ENCODE assay signal across 8 cellular contexts in genomic region chr7:151028131-151028947, GRCh38. TPM values are rescaled to one million over a fixed set of nuclear protein-coding genes. Genes with fewer than 3 reads are reported as not detected.
A peak's percentile ranks its signal among the peaks of the same experiment; 100 is the strongest.
DNase-seq lines count a peak whose midpoint lies in the region; ATAC-seq, FAIRE-seq and TF ChIP-seq lines count a peak whose summit lies in the region.

ABCB8 (plus strand) TSS chr7:151028450; CDS start chr7:151028516, 66 bp downstream.

- no peak within 1 kb of the TSS for H4K91ac ChIP-seq in H1 (replicated peaks; ENCODE audit: insufficient read length, low read length)
- no peak within 1 kb of the TSS for H4K91ac ChIP-seq in mesenchymal stem cell (ENCODE audit: low read length)

- H4K5ac ChIP-seq in H1 (ENCODE audit: insufficient read length, low read depth, low read length), result no peak within 1 kb of the TSS

- TF ChIP-seq POLR2A in H1 (IDR thresholded peaks at IDR 0.05; ENCODE audit: control extremely low read depth in 1 of 2, low read depth in 2 of 2, low read length in 2 of 2), result no peak

- H3K79me1 ChIP-seq in H1 (ENCODE audit: low read depth, low read length) (no peaks in the 10 kb centered on the region; the same call in 1 of the 2 replicates), mesenchymal stem cell (replicated peaks; ENCODE audit: low read length, poor library complexity, severe bottlenecking) (peaks cover 14% of the 10 kb centered on the region)

- H3K9ac ChIP-seq in HUES48 (ENCODE audit: low read depth, low read length) (no peak within 1 kb of the TSS; the same call in 1 of the 2 replicates), NT2/D1 (ENCODE audit: insufficient read length, low read depth) (peak within 1 kb of the TSS; percentile 75), H1 (replicated peaks in 1 of 4; ENCODE audit: extremely low read depth in 1 of 4, low read depth in 3 of 4, low read length in 3 of 4) (peak within 1 kb of the TSS in 3 of 4 experiments; percentile 12 to 45 (median 32); a peak in 4 of 7 replicates), mesenchymal stem cell (ENCODE audit: low read length) (peak within 1 kb of the TSS; percentile 92)

- peak; percentile 93 for ATAC-seq in GM21390 (IDR thresholded peaks at IDR 0.05; ENCODE audit: unreplicated experiment)
- ATAC-seq in activated CD8-positive, alpha-beta memory T cell treated with anti-CD3 and anti-CD28 coated beads, Interleukin-2, amount 10 ng/mL, durations not matched to agents 7 days and 5 days, result peak; percentile 97

- H3K4me3 Mint-ChIP-seq in activated CD8-positive, alpha-beta memory T cell treated with anti-CD3 and anti-CD28 coated beads, Interleukin-2, amount 10 ng/mL, durations not matched to agents 7 days and 5 days, result peak within 1 kb of the TSS; percentile 88

- H3K79me2 ChIP-seq in H1 (ENCODE audit: control insufficient read depth in 1 of 2, insufficient read depth in 2 of 2, low read length in 2 of 2), result no peaks in the 10 kb centered on the region

- H3K4me1 Mint-ChIP-seq in activated CD8-positive, alpha-beta memory T cell treated with anti-CD3 and anti-CD28 coated beads, Interleukin-2, amount 10 ng/mL, durations not matched to agents 7 days and 5 days, result peaks cover 20% of the 10 kb centered on the region

- H2BK5ac ChIP-seq in H1 (ENCODE audit: low read depth, low read length) (no peak within 1 kb of the TSS), mesenchymal stem cell (ENCODE audit: low read depth, low read length, poor library complexity, severe bottlenecking) (no peak within 1 kb of the TSS)

- peak within 1 kb of the TSS; percentile 78 for H3K56ac ChIP-seq in H1 (replicated peaks; ENCODE audit: insufficient read length, low read depth, low read length)

- H3K27me3 Mint-ChIP-seq in activated CD8-positive, alpha-beta memory T cell treated with anti-CD3 and anti-CD28 coated beads, Interleukin-2, amount 10 ng/mL, durations not matched to agents 7 days and 5 days, result no peaks in the 10 kb centered on the region

- no peaks in the 10 kb centered on the region for H3K27me3 ChIP-seq in HUES48 (ENCODE audit: control insufficient read depth, insufficient read depth, low read length)
- H3K27me3 ChIP-seq in NT2/D1 (ENCODE audit: insufficient read depth, insufficient read length), result no peaks in the 10 kb centered on the region
- H3K27me3 ChIP-seq in H1 (replicated peaks in 1 of 4; ENCODE audit: control insufficient read depth in 3 of 4, extremely low read depth in 1 of 4, insufficient read depth in 3 of 4, low read length in 3 of 4), result peaks cover 0 to 4% (median 0%) of the 10 kb centered on the region in 4 experiments; a peak in 2 of 7 replicates
- H3K27me3 ChIP-seq in mesenchymal stem cell (ENCODE audit: control insufficient read depth in 1 of 2, insufficient read depth in 1 of 2, low read length in 2 of 2), result peaks cover under 1 to 11% of the 10 kb centered on the region in 2 experiments

- H3K4me3 ChIP-seq in HUES48 (ENCODE audit: low read depth, low read length) (peak within 1 kb of the TSS; percentile 92), NT2/D1 (ENCODE audit: insufficient read length, low read depth) (peak within 1 kb of the TSS; percentile 84), H1 (ENCODE audit: extremely low read depth in 1 of 4, insufficient read depth in 2 of 4, low read depth in 3 of 4, low read length in 4 of 4) (peak within 1 kb of the TSS; percentile 66 to 97 (median 80)), mesenchymal stem cell (ENCODE audit: insufficient read depth in 1 of 2, low read depth in 1 of 2, low read length in 2 of 2) (peak within 1 kb of the TSS; percentile 65 to 92)

- H2BK15ac ChIP-seq in H1 (ENCODE audit: low read length), result no peak within 1 kb of the TSS; the same call in 1 of the 2 replicates
- H2BK15ac ChIP-seq in mesenchymal stem cell (ENCODE audit: low read depth, poor library complexity, severe bottlenecking), result no peak within 1 kb of the TSS

- peaks cover 6% of the 10 kb centered on the region for H3K4me1 ChIP-seq in HUES48 (ENCODE audit: control insufficient read depth, insufficient read depth, low read length)
- H3K4me1 ChIP-seq in NT2/D1 (ENCODE audit: insufficient read depth, insufficient read length), result peaks cover 12% of the 10 kb centered on the region
- H3K4me1 ChIP-seq in H1 (replicated peaks in 1 of 4; ENCODE audit: control insufficient read depth in 3 of 4, insufficient read depth in 4 of 4, low read length in 3 of 4), result peaks cover 0 to 4% (median 2%) of the 10 kb centered on the region in 4 experiments; a peak in 2 of 7 replicates
- H3K4me1 ChIP-seq in mesenchymal stem cell (ENCODE audit: control insufficient read depth, insufficient read depth, low read depth, low read length), result peaks cover 6% of the 10 kb centered on the region

- peak; percentile 97 for DNase-seq in D341Med (ENCODE audit: low spot score)
- DNase-seq in NT2/D1 (ENCODE audit: low read depth, low spot score), result peak; percentile 98
- peak; percentile 99 for DNase-seq in activated CD8-positive, alpha-beta memory T cell treated with anti-CD3 and anti-CD28 coated beads, Interleukin-2, amount 10 ng/mL, durations not matched to agents 7 days and 5 days
- DNase-seq in H1 (ENCODE audit: low read depth in 1 of 2, low spot score in 2 of 2), result peak; percentile 99
- DNase-seq in mesenchymal stem cell, result peak; percentile 99
- peak; percentile 94 for DNase-seq in stimulated activated CD8-positive, alpha-beta memory T cell treated with anti-CD3 and anti-CD28 coated beads, Interleukin-12 subunit alpha, Interleukin-12 subunit beta, amount 100 ng/mL, for 4 hours (ENCODE audit: low read depth)

- FAIRE-seq in H1 (lab: Jason Lieb, UNC), result peak; percentile 57

- no peak within 1 kb of the TSS for H3K14ac ChIP-seq in H1 (ENCODE audit: insufficient read length)
- no peak within 1 kb of the TSS for H3K14ac ChIP-seq in mesenchymal stem cell (ENCODE audit: low read length in 2 of 2)

- H3K36me3 Mint-ChIP-seq in activated CD8-positive, alpha-beta memory T cell treated with anti-CD3 and anti-CD28 coated beads, Interleukin-2, amount 10 ng/mL, durations not matched to agents 7 days and 5 days, result no peaks in the 10 kb centered on the region

- H3K4ac ChIP-seq in H1 (replicated peaks; ENCODE audit: insufficient read length, low read depth, low read length) (no peak within 1 kb of the TSS), mesenchymal stem cell (ENCODE audit: low read depth in 1 of 2, low read length in 2 of 2) (peak within 1 kb of the TSS in 1 of 2 experiments; percentile 54)

- H3K27ac ChIP-seq in HUES48 (ENCODE audit: low read depth, low read length) (peak within 1 kb of the TSS; percentile 82), H1 (ENCODE audit: low read depth, low read length) (peak within 1 kb of the TSS; percentile 15; the same call in 1 of the 2 replicates), mesenchymal stem cell (ENCODE audit: low read length, poor library complexity, severe bottlenecking) (peak within 1 kb of the TSS; percentile 48)

- peak; percentile 21 to 51; a peak in 3 of 4 replicates for TF ChIP-seq RAD21 in H1 (IDR thresholded peaks at IDR 0.05 in 1 of 2, conservative IDR thresholded peaks at IDR 0.05 in 1 of 2; ENCODE audit: low read depth in 2 of 2, low read length in 2 of 2)

- TF ChIP-seq CTCF in H1 (IDR thresholded peaks at IDR 0.05; ENCODE audit: control extremely low read depth in 1 of 3, insufficient read depth in 1 of 3, low read depth in 1 of 3, low read length in 3 of 3), result peak; percentile 23 to 43 (median 30)

- H3K9me3 Mint-ChIP-seq in activated CD8-positive, alpha-beta memory T cell treated with anti-CD3 and anti-CD28 coated beads, Interleukin-2, amount 10 ng/mL, durations not matched to agents 7 days and 5 days (ENCODE audit: low read depth), result no peaks in the 10 kb centered on the region

- H3K23ac ChIP-seq in H1 (ENCODE audit: insufficient read length), result no peak within 1 kb of the TSS
- H3K23ac ChIP-seq in mesenchymal stem cell (ENCODE audit: low read length in 2 of 2), result no peak within 1 kb of the TSS

- peaks cover 0 to 2% of the 10 kb centered on the region in 2 experiments for H4K20me1 ChIP-seq in H1 (replicated peaks in 1 of 2; ENCODE audit: control insufficient read depth in 1 of 2, insufficient read depth in 2 of 2, low read length in 2 of 2)

- no peak within 1 kb of the TSS for H2BK120ac ChIP-seq in H1 (replicated peaks; ENCODE audit: low read depth, low read length)
- H2BK120ac ChIP-seq in mesenchymal stem cell (ENCODE audit: low read depth, low read length), result no peak within 1 kb of the TSS

- peak within 1 kb of the TSS; percentile 7; the same call in 1 of the 2 replicates for H4K8ac ChIP-seq in H1 (ENCODE audit: extremely low read depth, insufficient read depth, low read length)
- H4K8ac ChIP-seq in mesenchymal stem cell (ENCODE audit: low read length), result peak within 1 kb of the TSS; percentile 80

- POLR2A ChIA-PET in H1 (lab: Charles Lee; ENCODE audit: partially characterized antibody), result interaction anchor here (0.6 to 3.2 kb wide), 12 partner anchors 10 to 1962 kb away, joined by 3 to 18 read pairs (median 4); partner anchors contain the start of gene CDK5

- no peaks in the 10 kb centered on the region for H3K9me3 ChIP-seq in HUES48 (ENCODE audit: control insufficient read depth, insufficient read depth, low read length)
- H3K9me3 ChIP-seq in NT2/D1 (ENCODE audit: insufficient read depth, low read length), result no peaks in the 10 kb centered on the region
- H3K9me3 ChIP-seq in H1 (ENCODE audit: insufficient read depth in 2 of 2, low read depth in 1 of 2, low read length in 1 of 2), result no peaks in the 10 kb centered on the region
- no peaks in the 10 kb centered on the region for H3K9me3 ChIP-seq in mesenchymal stem cell (ENCODE audit: control insufficient read depth, low read length)

- H2AK5ac ChIP-seq in H1 (ENCODE audit: low read depth, low read length) (0 out of 2 replicates have a peak within 1 kb of the TSS, but pooled peaks have one; percentile 39), mesenchymal stem cell (ENCODE audit: low read length, severe bottlenecking) (no peak within 1 kb of the TSS)

- WGBS in H1 (ENCODE audit: extremely low coverage in 1 of 2, insufficient coverage in 1 of 2, insufficient read length in 1 of 2, insufficient replicate concordance in 2 of 2, low coverage in 1 of 2, low lambda C conversion rate in 2 of 2, missing lambda C conversion rate in 1 of 2), 2 experiments, result 2% methylated on average over 51 of the region's 53 CpGs; no CpG with 5 or more reads in 1 of the 2 experiments
- 2% methylated on average over 53 of the region's 53 CpGs for WGBS in mesenchymal stem cell

- CTCF ChIA-PET in activated CD8-positive, alpha-beta memory T cell treated with anti-CD3 and anti-CD28 coated beads, Interleukin-2, amount 10 ng/mL, durations not matched to agents 7 days and 5 days (lab: Charles Lee), result interaction anchor here (0.8 to 7.2 kb wide), 21 partner anchors 10 to 708 kb away, joined by 3 to 66 read pairs (median 4); partner anchors contain the start of genes CDK5, CHPF2, FASTK and TMUB1
- CTCF ChIA-PET in H1 (lab: Charles Lee; ENCODE audit: partially characterized antibody), result interaction anchor here (0.7 to 2.7 kb wide), 17 partner anchors 9 to 83 kb away, joined by 3 to 24 read pairs (median 3); partner anchors contain the start of gene CDK5

- H3K18ac ChIP-seq in H1 (ENCODE audit: extremely low read depth, low read length), result peak within 1 kb of the TSS; percentile 75; the same call in 1 of the 2 replicates
- peak within 1 kb of the TSS; percentile 35 to 90 for H3K18ac ChIP-seq in mesenchymal stem cell (ENCODE audit: low read depth in 1 of 2, low read length in 2 of 2)

- TF ChIP-seq EP300 in H1 (IDR thresholded peaks at IDR 0.05; ENCODE audit: borderline replicate concordance in 1 of 2, low read depth in 2 of 2, low read length in 2 of 2), result no peak

- peak within 1 kb of the TSS; percentile 71; the same call in 1 of the 2 replicates for H2AFZ ChIP-seq in H1 (ENCODE audit: low read length)
- H2AFZ ChIP-seq in mesenchymal stem cell (ENCODE audit: low read depth, low read length), result peak within 1 kb of the TSS; percentile 91

- peak within 1 kb of the TSS; percentile 95 for H3K27ac Mint-ChIP-seq in activated CD8-positive, alpha-beta memory T cell treated with anti-CD3 and anti-CD28 coated beads, Interleukin-2, amount 10 ng/mL, durations not matched to agents 7 days and 5 days

- H2BK12ac ChIP-seq in H1 (ENCODE audit: low read depth, low read length) (peak within 1 kb of the TSS; percentile 50; the same call in 1 of the 2 replicates), mesenchymal stem cell (ENCODE audit: low read length in 2 of 2) (peak within 1 kb of the TSS; percentile 56 to 67)

- H2BK20ac ChIP-seq in H1 (ENCODE audit: low read length), result no peak within 1 kb of the TSS

- H3K36me3 ChIP-seq in HUES48 (ENCODE audit: control insufficient read depth, insufficient read depth, low read length) (no peaks in the 10 kb centered on the region), NT2/D1 (ENCODE audit: insufficient read depth, insufficient read length, low read length) (peaks cover 25% of the 10 kb centered on the region), H1 (ENCODE audit: control insufficient read depth in 2 of 4, insufficient read depth in 4 of 4, low read length in 3 of 4) (no peaks in the 10 kb centered on the region), mesenchymal stem cell (ENCODE audit: control insufficient read depth in 1 of 2, insufficient read depth in 2 of 2, low read depth in 1 of 2, low read length in 2 of 2) (peaks cover 2 to 13% of the 10 kb centered on the region in 2 experiments)

- H3K4me2 ChIP-seq in H1 (ENCODE audit: insufficient read depth in 1 of 2, low read depth in 2 of 2, low read length in 2 of 2), result peak within 1 kb of the TSS; percentile 75 to 90
- peak within 1 kb of the TSS; percentile 86 for H3K4me2 ChIP-seq in mesenchymal stem cell (ENCODE audit: low read length, poor library complexity, severe bottlenecking)

- H3K23me2 ChIP-seq in H1 (ENCODE audit: low read depth, low read length), result peaks cover 3% of the 10 kb centered on the region; the same call in 1 of the 2 replicates

RNA-seq across cellular contexts. Expression of gene ABCB8, which starts in this region (rescaled TPM):
- 10 to 100 TPM; 50.3 to 52.4 TPM for total RNA-seq in activated CD8-positive, alpha-beta memory T cell treated with anti-CD3 and anti-CD28 coated beads, Interleukin-2, amount 10 ng/mL, durations not matched to agents 7 days and 5 days
- total RNA-seq in H1 (2021; fragmentation: NEBNext Ultra II Directional; extraction: Animal tissue kit (Norgen Biotek cat#: 25700)), result 22.2 and 27.0 TPM in 2 replicates
- polyA plus RNA-seq in H1 (2011; rRNA removed), result 17.7 and 26.0 TPM in 2 replicates
- polyA plus RNA-seq in H1 (2011; cell fraction: cytosol; rRNA removed), result 16.7 TPM
- polyA plus RNA-seq in H1 (2011; cell fraction: nucleus; rRNA removed), result 52.2 TPM
- polyA plus RNA-seq in H1 (2012, experiment 1 of 2), result 14.8 to 21.8 TPM (median 19.6 TPM) in 4 replicates
- 15.8 TPM for polyA plus RNA-seq in H1 (2012, experiment 2 of 2)
- polyA plus RNA-seq in H1 (2013, experiment 1 of 2), result 16.5 TPM
- polyA plus RNA-seq in H1 (2013, experiment 2 of 2), result 15.7 TPM
- 17.2 and 19.5 TPM in 2 replicates for polyA minus RNA-seq in H1 (2011; rRNA and poly(A)+ RNA removed)
- 12.2 TPM for polyA minus RNA-seq in H1 (2011; cell fraction: cytosol; rRNA and poly(A)+ RNA removed)
- polyA minus RNA-seq in H1 (2011; cell fraction: nucleus; rRNA and poly(A)+ RNA removed), result 28.9 TPM
- polyA plus RNA-seq in mesenchymal stem cell (2013, experiment 1 of 2), result 17.2 TPM
- polyA plus RNA-seq in mesenchymal stem cell (2013, experiment 2 of 2), result 16.1 TPM

Comparison
In these comparisons a context has a peak if more than half of its experiments do, and no peak if none do; other contexts are left out.
1. Peak in every context shown above with its lines: DNase-seq, ATAC-seq, H3K4me3 ChIP-seq and H3K27ac ChIP-seq.
2. H3K27ac ChIP-seq: peak in every context shown above with its lines; median percentile 82 in HUES48; 48 in mesenchymal stem cell; 15 in H1.